ENCODE assay signal across 10 cellular contexts in the genomic region with DNA sequence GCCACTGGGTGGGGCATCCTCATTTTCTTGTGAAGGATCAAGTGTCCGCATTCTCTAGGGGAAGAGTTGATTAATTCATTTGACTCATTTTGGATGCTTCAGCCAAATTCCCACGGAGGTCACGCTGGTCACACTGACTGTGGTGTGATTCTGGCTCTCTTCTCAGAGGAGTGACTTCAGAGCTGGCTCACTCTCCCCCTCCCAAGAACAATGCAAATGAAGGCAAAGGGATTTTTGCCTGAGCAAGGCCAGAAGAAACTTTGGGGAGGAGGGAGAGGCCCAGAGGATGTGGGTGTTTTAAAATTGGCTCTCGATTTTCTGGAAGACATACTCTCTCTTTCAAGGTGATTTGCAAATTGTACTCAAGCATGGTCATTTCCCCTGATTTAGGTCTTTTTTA. TPM values are rescaled to one million over a fixed set of nuclear protein-coding genes. Genes with fewer than 3 reads are reported as not detected.
DNase-seq lines count a peak whose midpoint lies in the region; ATAC-seq and TF ChIP-seq lines count a peak whose summit lies in the region.
"Had no signal": no experiment of that assay in that cellular context is flagged by ENCODE, and none has a peak within 500 bp of the region (broad histone marks: within the 10 kb centered on the region; RNA-seq: fewer than 3 reads in every experiment).

No MANE protein-coding gene starts in this region.

- H3K27ac ChIP-seq in MM.1S (ENCODE audit: low read length) (no peak overlapping the region), Peyer's patch (no peak overlapping the region)

- no peak overlapping the region for H3K4me3 ChIP-seq in NB4 (ENCODE audit: low read depth, low read length)
- no peak overlapping the region for H3K4me3 ChIP-seq in MM.1S (ENCODE audit: low read length)
- H3K4me3 ChIP-seq in Peyer's patch = no peak overlapping the region

- H3K9me3 ChIP-seq in MM.1S (replicated peaks; ENCODE audit: insufficient read depth, low read length) (no peaks in the 10 kb centered on the region), Peyer's patch (no peaks in the 10 kb centered on the region)

- no peaks in the 10 kb centered on the region for H3K79me2 ChIP-seq in MM.1S (ENCODE audit: low read length)

- no peak overlapping the region for H3K9ac ChIP-seq in MM.1S (ENCODE audit: low read length)

- DNase-seq in AG20443 (ENCODE audit: low spot score) (peak; percentile 88), NB4 (ENCODE audit: low read depth) (peak; percentile 23), glomerular visceral epithelial cell (ENCODE audit: extremely low spot score) (peak; percentile 5), MM.1S (no peak), Peyer's patch (no peak)
- DNase-seq: DMS53, NCI-H510A treated with DMSO at 0.1 percent for 48 hours had no signal

- no peak for TF ChIP-seq POLR2A in NB4 (IDR thresholded peaks at IDR 0.05; ENCODE audit: extremely low read depth, insufficient read length)
- no peak for TF ChIP-seq POLR2A in Peyer's patch (IDR thresholded peaks at IDR 0.05)

- H3K4me1 ChIP-seq in MM.1S (ENCODE audit: low read length) (no peaks in the 10 kb centered on the region), Peyer's patch (no peaks in the 10 kb centered on the region)

- H3K4me2 ChIP-seq in MM.1S (ENCODE audit: low read depth, low read length) = no peak overlapping the region

- H3K27me3 ChIP-seq in MM.1S (replicated peaks; ENCODE audit: insufficient read depth, low read length) = no peaks in the 10 kb centered on the region
- no peaks in the 10 kb centered on the region for H3K27me3 ChIP-seq in Peyer's patch

- ATAC-seq in GM21423 (IDR thresholded peaks at IDR 0.05; ENCODE audit: unreplicated experiment) (peak; percentile 56), GM19467 (IDR thresholded peaks at IDR 0.05; ENCODE audit: unreplicated experiment) (no peak), GM21515 (IDR thresholded peaks at IDR 0.05; ENCODE audit: unreplicated experiment) (no peak)

- TF ChIP-seq CTCF in NB4 (IDR thresholded peaks at IDR 0.05; ENCODE audit: low read depth, low read length) (no peak), MM.1S (IDR thresholded peaks at IDR 0.05; ENCODE audit: low read length) (no peak), Peyer's patch (IDR thresholded peaks at IDR 0.05) (no peak)

- no peaks in the 10 kb centered on the region for H3K36me3 ChIP-seq in MM.1S (replicated peaks; ENCODE audit: insufficient read depth, low read length)
- H3K36me3 ChIP-seq in Peyer's patch = no peaks in the 10 kb centered on the region

- H2AFZ ChIP-seq in MM.1S (ENCODE audit: low read length) = no peak overlapping the region

- H4K20me1 ChIP-seq in MM.1S (ENCODE audit: insufficient read depth, low read length) = no peaks in the 10 kb centered on the region

- H3K9me2 ChIP-seq in MM.1S (replicated peaks; ENCODE audit: insufficient read depth, low read length) = no peaks in the 10 kb centered on the region

- H3F3A ChIP-seq in MM.1S (ENCODE audit: insufficient read depth, low read length) = no peaks in the 10 kb centered on the region

RNA-seq across cellular contexts. Expression of a gene that starts 51.1 kb away (rescaled TPM):
- 1 to 10 TPM; 5.1 to 9.1 (median 7.2) TPM for total RNA-seq in Peyer's patch

Comparison
In these comparisons a context has a peak if more than half of its experiments do, and no peak if none do; other contexts are left out.
1. DNase-seq: peak in AG20443 (single experiment), NB4 (single experiment) and glomerular visceral epithelial cell (single experiment); none in MM.1S (single experiment) and Peyer's patch (0 of 3).